Comparison of ENCODE assay signal across 23 cellular contexts in the genomic region with DNA sequence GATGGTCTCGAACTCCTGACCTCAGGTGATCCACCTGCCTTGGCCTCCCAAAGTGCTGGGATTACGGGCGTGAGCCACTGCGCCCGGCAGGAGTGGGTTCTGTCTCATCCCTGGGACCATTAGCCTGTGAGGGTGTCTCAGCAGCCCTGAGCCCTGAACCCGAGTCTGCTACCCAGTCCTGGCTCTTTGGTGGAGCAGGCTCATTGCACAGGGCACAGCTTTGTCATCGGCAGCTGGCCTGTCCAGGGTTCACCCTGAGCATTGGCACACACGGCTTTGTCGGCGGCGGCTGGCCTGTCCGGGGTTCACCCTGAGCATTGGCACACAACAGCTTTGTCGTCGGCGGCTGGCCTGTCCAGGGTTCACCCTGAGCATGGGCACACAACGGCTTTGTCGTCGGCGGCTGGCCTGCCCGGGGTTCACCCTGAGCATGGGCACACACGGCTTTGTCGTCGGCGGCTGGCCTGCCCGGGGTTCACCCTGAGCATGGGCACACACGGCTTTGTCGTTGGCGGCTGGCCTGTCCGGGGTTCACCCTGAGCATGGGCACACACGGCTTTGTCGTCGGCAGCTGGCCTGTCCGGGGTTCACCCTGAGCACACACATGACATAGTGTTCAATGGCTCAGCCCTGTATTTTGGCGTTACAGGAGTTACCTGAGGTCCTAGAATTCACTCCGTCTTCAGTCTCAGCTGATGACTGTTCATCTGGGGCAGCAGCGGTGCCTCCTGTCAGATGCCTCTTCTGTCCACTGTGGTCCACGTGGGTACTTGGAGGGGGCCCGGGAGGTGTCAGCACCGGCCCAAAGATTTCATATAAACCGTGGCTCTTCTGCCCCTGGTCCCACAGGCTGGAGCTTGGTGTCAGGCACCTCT.
DNase-seq lines count a peak whose midpoint lies in the region; TF ChIP-seq lines count a peak whose summit lies in the region.
"Had no signal": no experiment of that assay in that cellular context is flagged by ENCODE, and none has a peak within 500 bp of the region (broad histone marks: within the 10 kb centered on the region; RNA-seq: fewer than 3 reads in every experiment).

No MANE protein-coding gene starts in this region.

- no peak for TF ChIP-seq CTCF in coronary artery (IDR thresholded peaks at IDR 0.05)
- TF ChIP-seq CTCF in stomach (IDR thresholded peaks at IDR 0.05): no peak

- TF ChIP-seq EP300 in stomach (IDR thresholded peaks at IDR 0.05): no peak

- TF ChIP-seq POLR2A in stomach (IDR thresholded peaks at IDR 0.05): no peak

- H3K9me3 ChIP-seq in stomach: peaks cover 0 to 5% (median 0%) of the 10 kb centered on the region in 4 donors
- H3K9me3 ChIP-seq: neutrophil, upper lobe of left lung had no signal

- DNase-seq in activated CD8-positive, alpha-beta memory T cell treated with anti-CD3 and anti-CD28 coated beads, Interleukin-2, amount 50 U/mL, for 48 hours: peak; percentile 12
- no peak for DNase-seq in activated CD8-positive, alpha-beta memory T cell treated with anti-CD3 and anti-CD28 coated beads for 24 hours
- peak; percentile 45 for DNase-seq in coronary artery (ENCODE audit: low spot score)
- peak; percentile 62 for DNase-seq in mesenteric fat pad (ENCODE audit: low spot score)
- peak; percentile 8 for DNase-seq in stomach
- DNase-seq in SIG-M5 (lab: John Stamatoyannopoulos, UW): no peak
- DNase-seq in cerebellum (ENCODE audit: low spot score): no peak
- DNase-seq in NCI-H1105 treated with DMSO at 0.1 percent for 48 hours (lab: John Stamatoyannopoulos, UW): no peak
- DNase-seq: activated naive CD4-positive, alpha-beta T cell treated with anti-CD3 and anti-CD28 coated beads, Interleukin-2, amount 50 U/mL, for 16 hours; amniotic stem cell; brain microvascular endothelial cell; effector CD4-positive, alpha-beta T cell; immature natural killer cell; IMR-90; mesendoderm; NCI-H1436 treated with DMSO at 0.1 percent for 48 hours; NCI-H2081 treated with DMSO at 0.1 percent for 48 hours; NCI-H226; SHP77; stimulated activated naive B cell treated with anti-CD40 and anti-IgM and Interleukin-4, amounts not matched to agents 10 μg/mL and 1 μg/mL and 100 μg/mL, for 72 hours; T-helper 2 cell had no signal

- H3K4me3 ChIP-seq in coronary artery: no peak overlapping the region
- no peak overlapping the region for H3K4me3 ChIP-seq in stomach
- H3K4me3 ChIP-seq: upper lobe of left lung had no signal

- H3K36me3 ChIP-seq in stomach: no peaks in the 10 kb centered on the region
- H3K36me3 ChIP-seq: brain microvascular endothelial cell, neutrophil, upper lobe of left lung had no signal

- no peak overlapping the region for H3K27ac ChIP-seq in coronary artery
- H3K27ac ChIP-seq in stomach: no peak overlapping the region
- H3K27ac ChIP-seq: brain microvascular endothelial cell, neutrophil, upper lobe of left lung had no signal

- WGBS in stomach, 5 donors: 90 to 93% (median 93%) methylated on average over 27 to 40 of the region's 40 CpGs

- intact Hi-C loops in stomach (cut with DNase I; ENCODE audit: low total_unique reads): no loop called here

- no peaks in the 10 kb centered on the region for H3K4me1 ChIP-seq in stomach
- H3K4me1 ChIP-seq: upper lobe of left lung had no signal

- peaks cover 0 to 5% (median 0%) of the 10 kb centered on the region in 3 donors for H3K27me3 ChIP-seq in stomach
- H3K27me3 ChIP-seq: brain microvascular endothelial cell, neutrophil, upper lobe of left lung had no signal

Comparison
In these comparisons a context has a peak if more than half of its experiments do, and no peak if none do; other contexts are left out.
1. DNase-seq: peak in activated CD8-positive, alpha-beta memory T cell treated with anti-CD3 and anti-CD28 coated beads, Interleukin-2, amount 50 U/mL, for 48 hours (single experiment), coronary artery (single experiment), mesenteric fat pad (single experiment) and stomach (single experiment); none in activated CD8-positive, alpha-beta memory T cell treated with anti-CD3 and anti-CD28 coated beads for 24 hours (single experiment), SIG-M5 (single experiment), cerebellum (single experiment) and NCI-H1105 treated with DMSO at 0.1 percent for 48 hours (single experiment).